In the genomic region with DNA sequence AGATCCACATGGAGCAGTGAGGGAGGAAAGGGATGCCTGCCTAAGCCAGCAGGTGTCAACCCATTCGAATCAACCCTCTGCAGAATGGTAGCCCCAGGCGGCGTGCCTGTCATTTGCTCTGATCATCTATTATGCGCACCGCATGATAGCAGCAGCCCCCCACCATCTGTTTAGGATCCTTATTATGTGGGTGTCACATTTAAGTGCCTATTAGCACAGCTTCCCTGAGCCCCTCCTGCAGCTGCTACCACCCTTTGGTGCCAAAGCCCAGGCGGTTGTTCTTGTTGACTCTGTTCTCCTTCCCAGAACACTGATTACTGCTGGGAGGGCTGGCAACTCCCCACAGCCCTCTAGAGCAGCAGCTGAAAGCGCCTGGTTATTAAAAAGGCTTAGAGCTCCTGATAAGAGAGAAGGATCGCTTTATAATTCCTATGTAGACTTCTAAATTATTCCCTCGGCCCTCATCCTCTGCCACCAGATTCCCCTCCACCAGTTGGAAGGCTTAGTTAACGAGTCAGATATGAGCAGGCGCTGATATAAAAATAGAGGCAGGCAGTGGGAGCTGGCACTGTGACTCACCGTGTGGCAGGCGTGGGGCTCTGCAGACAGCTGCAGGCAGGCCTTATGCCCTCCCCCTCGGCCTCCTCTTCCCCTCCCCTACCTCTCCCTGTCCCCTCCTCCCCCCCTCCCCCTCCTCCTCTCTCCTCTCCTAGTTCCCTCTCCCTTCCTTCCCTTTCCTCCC, we compare ENCODE assay signal across 8 cellular contexts. TPM values are rescaled to one million over a fixed set of nuclear protein-coding genes. Genes with fewer than 3 reads are reported as not detected.
DNase-seq lines count a peak whose midpoint lies in the region; ATAC-seq and TF ChIP-seq lines count a peak whose summit lies in the region.

No MANE protein-coding gene starts in this region.

- peaks cover 29% of the 10 kb centered on the region for H3K4me1 ChIP-seq in body of pancreas
- H3K4me1 ChIP-seq in thyroid gland: peaks cover 12 to 21% of the 10 kb centered on the region in 2 donors

- no peaks in the 10 kb centered on the region for H3K9me3 ChIP-seq in body of pancreas
- H3K9me3 ChIP-seq in thyroid gland: no peaks in the 10 kb centered on the region

- TF ChIP-seq CTCF in AG09319 (IDR thresholded peaks at IDR 0.05; ENCODE audit: low read depth, low read length) (no peak), body of pancreas (IDR thresholded peaks at IDR 0.05) (peak in 3 of 7 experiments; percentile 17 to 29 (median 19)), thyroid gland (IDR thresholded peaks at IDR 0.05) (no peak)

- TF ChIP-seq POLR2A in body of pancreas (IDR thresholded peaks at IDR 0.05): peak in 1 of 3 donors; percentile 27
- no peak for TF ChIP-seq POLR2A in thyroid gland (IDR thresholded peaks at IDR 0.05)

- H3K4me3 ChIP-seq in body of pancreas: no peak overlapping the region
- no peak overlapping the region for H3K4me3 ChIP-seq in thyroid gland (replicated peaks in 1 of 3)

- CTCF ChIA-PET in HEK293T (lab: Yijun Ruan, JAX): interaction anchor here (0.7 to 1.8 kb wide), 3 partner anchors 10 to 15 kb away, joined by 3 to 7 read pairs (median 3); no protein-coding TSS in a partner anchor

- H3K27me3 ChIP-seq in body of pancreas (peaks cover 0 to 16% of the 10 kb centered on the region in 2 donors), thyroid gland (peaks cover 14% of the 10 kb centered on the region)

- H3K27ac ChIP-seq in body of pancreas: peak overlapping the region in 3 of 4 donors; percentile 54 to 71 (median 54)
- no peak overlapping the region for H3K27ac ChIP-seq in thyroid gland

- intact Hi-C loops in body of pancreas (cut with DNase I): no loop called here
- intact Hi-C loops in thyroid gland (cut with DNase I): no loop called here

- WGBS in body of pancreas, 2 donors: 18 to 21% methylated on average over 14 of the region's 14 CpGs
- WGBS in thyroid gland, 2 donors: 21 to 29% methylated on average over 14 of the region's 14 CpGs

- peak; percentile 87 for ATAC-seq in body of pancreas
- no peak for ATAC-seq in HG03432 (IDR thresholded peaks at IDR 0.05; ENCODE audit: unreplicated experiment)
- no peak for ATAC-seq in GM18873 (IDR thresholded peaks at IDR 0.05; ENCODE audit: low FRiP score, unreplicated experiment)

- no peaks in the 10 kb centered on the region for H3K36me3 ChIP-seq in body of pancreas (replicated peaks in 1 of 2; ENCODE audit: insufficient read depth in 1 of 2, low read depth in 2 of 2)
- no peaks in the 10 kb centered on the region for H3K36me3 ChIP-seq in thyroid gland

- POLR2A ChIA-PET in HEK293T (lab: Yijun Ruan, JAX): interaction anchor here (0.7 to 2.1 kb wide), 2 partner anchors 68 to 97 kb away, joined by 3 to 8 read pairs; partner anchors contain the start of genes CCSAP and NUP133

- DNase-seq in AG09319 (ENCODE audit: extremely low read depth, low read depth) (peak; percentile 34), HEK293T (ENCODE audit: extremely low spot score) (peak; percentile 72), NCI-H748 (lab: John Stamatoyannopoulos, UW; ENCODE audit: unreplicated experiment) (peak; percentile 52), body of pancreas (peak; percentile 66 to 87 (median 85)), kidney glomerular epithelial cell (lab: John Stamatoyannopoulos, UW) (peak; percentile 74), thyroid gland (peak; percentile 23 to 24)

TF ChIP-seq in HEK293T, 16 proteins besides CTCF, POLR2A, EP300 and RAD21:
- TF ChIP-seq BHLHE40 (IDR thresholded peaks at IDR 0.05; ENCODE audit: borderline replicate concordance) (no peak), HDGF (IDR thresholded peaks at IDR 0.05; ENCODE audit: borderline replicate concordance) (no peak), SUZ12 (IDR thresholded peaks at IDR 0.05) (no peak), ELF4 (IDR thresholded peaks at IDR 0.05) (no peak), PKNOX1 (IDR thresholded peaks at IDR 0.05) (no peak), FOXA1 (IDR thresholded peaks at IDR 0.05) (no peak), ARNT (IDR thresholded peaks at IDR 0.05) (no peak), NFRKB (IDR thresholded peaks at IDR 0.05) (no peak), TARDBP (IDR thresholded peaks at IDR 0.05) (no peak), LEF1 (IDR thresholded peaks at IDR 0.05; ENCODE audit: borderline replicate concordance) (no peak), CTBP1 (IDR thresholded peaks at IDR 0.05; ENCODE audit: borderline replicate concordance) (no peak), ZNF384 (IDR thresholded peaks at IDR 0.05) (no peak), FOXM1 (IDR thresholded peaks at IDR 0.05; ENCODE audit: borderline replicate concordance) (no peak), L3MBTL2 (conservative IDR thresholded peaks at IDR 0.05) (no peak), SP1 (IDR thresholded peaks at IDR 0.05) (no peak)

RNA-seq across cellular contexts. Expression of gene ACTA1, which starts 23.0 kb away (rescaled TPM):
- 1 to 10 TPM in 1 of 2 donors, not detected in 1; 7.6 TPM for total RNA-seq in body of pancreas
- under 1 TPM in 2 of 4 donors, not detected in 2; 0.33 to 0.40 TPM for total RNA-seq in thyroid gland

Comparison
In these comparisons a context has a peak if more than half of its experiments do, and no peak if none do; other contexts are left out.
1. DNase-seq: peak in every context shown above with its lines; median percentile 85 in body of pancreas; 74 in kidney glomerular epithelial cell; 72 in HEK293T; 52 in NCI-H748; 34 in AG09319; 24 in thyroid gland.
2. H3K27ac ChIP-seq: peak in body of pancreas (3 of 4); none in thyroid gland (0 of 3).